In genomic region chr19:18991468-18991867, GRCh38 we compare ENCODE assay signal across 32 cellular contexts. TPM values are rescaled to one million over a fixed set of nuclear protein-coding genes. Genes with fewer than 3 reads are reported as not detected.
"Had no signal": no experiment of that assay in that cellular context is flagged by ENCODE, and none has a peak within 500 bp of the region (broad histone marks: within the 10 kb centered on the region; RNA-seq: fewer than 3 reads in every experiment).

No MANE protein-coding gene starts in this region.

- H3K36me3 ChIP-seq: ovary had no signal

- H3K4me3 Mint-ChIP-seq: naive thymus-derived CD8-positive, alpha-beta T cell; natural killer cell treated with Interleukin-12 subunit alpha and Interleukin-12 subunit beta and Interleukin-15 and Interleukin-18, amount 100 ng/mL, for 72 hours; nephron progenitor cell; neural crest cell; stimulated activated memory B cell treated with anti-CD40 and anti-IgM and Interleukin-4, amounts not matched to agents 10 μg/mL and 1 μg/mL and 100 μg/mL, for 72 hours; stimulated activated naive CD8-positive, alpha-beta T cell treated with anti-CD3 and anti-CD28 coated beads, Interleukin-15, amount 100 ng/mL, for 72 hours had no signal

- DNase-seq: naive thymus-derived CD8-positive, alpha-beta T cell; nephron progenitor cell; nucleus accumbens; ovary; posterior cingulate gyrus; psoas muscle; right lobe of liver; spleen; stimulated activated CD4-positive, alpha-beta T cell treated with anti-CD3 and anti-CD28 coated beads, Interleukin-12 subunit alpha, Interleukin-12 subunit beta, amount 100 ng/mL, for 4 hours; stimulated activated CD4-positive, alpha-beta T cell treated with anti-CD3 and anti-CD28 coated beads, Interleukin-1b, Interleukin-23, amount 100 ng/mL, for 48 hours; stimulated activated CD4-positive, alpha-beta T cell treated with anti-CD3 and anti-CD28 coated beads, Interleukin-4, amount 100 ng/mL, for 1 hour; stimulated activated CD4-positive, alpha-beta T cell treated with anti-CD3 and anti-CD28 coated beads, Interleukin-4, amount 100 ng/mL, for 4 hours; stimulated activated CD8-positive, alpha-beta memory T cell treated with anti-CD3 and anti-CD28 coated beads, Interleukin-4, amount 100 ng/mL, for 48 hours; stimulated activated naive CD4-positive, alpha-beta T cell; stimulated activated naive CD8-positive, alpha-beta T cell treated with anti-CD3 and anti-CD28 coated beads, Interleukin-15, amount 100 ng/mL, for 72 hours; stimulated activated naive CD8-positive, alpha-beta T cell treated with anti-CD3 and anti-CD28 coated beads, Interleukin-15, Interleukin-2, amounts not matched to agents 100 U/mL and 50 U/mL, for 24 hours; substantia nigra; thyroid gland; trophoblast cell had no signal

- H3K4me1 ChIP-seq: psoas muscle, right lobe of liver, vagina had no signal

- H3K27ac ChIP-seq: neutrophil, ovary, parathyroid adenoma, psoas muscle, right lobe of liver, skin epidermis, spleen, thoracic aorta, thyroid gland, tibial nerve, upper lobe of left lung, vagina had no signal

- H3K4me2 ChIP-seq: smooth muscle cell had no signal

- H3K9me3 ChIP-seq: neutrophil, ovary, psoas muscle, right lobe of liver, spleen, thoracic aorta, thyroid gland, tibial nerve, upper lobe of left lung, vagina had no signal

- H3K27me3 Mint-ChIP-seq: natural killer cell treated with Interleukin-12 subunit alpha and Interleukin-12 subunit beta and Interleukin-15 and Interleukin-18, amount 100 ng/mL, for 72 hours; stimulated activated memory B cell treated with anti-CD40 and anti-IgM and Interleukin-4, amounts not matched to agents 10 μg/mL and 1 μg/mL and 100 μg/mL, for 72 hours had no signal

- H3K4me1 Mint-ChIP-seq: nephron progenitor cell; stimulated activated memory B cell treated with anti-CD40 and anti-IgM and Interleukin-4, amounts not matched to agents 10 μg/mL and 1 μg/mL and 100 μg/mL, for 72 hours; stimulated activated naive CD8-positive, alpha-beta T cell treated with anti-CD3 and anti-CD28 coated beads, Interleukin-15, amount 100 ng/mL, for 72 hours had no signal

- FAIRE-seq: urothelium cell line had no signal

- H3K27ac Mint-ChIP-seq: natural killer cell treated with Interleukin-12 subunit alpha and Interleukin-12 subunit beta and Interleukin-15 and Interleukin-18, amount 100 ng/mL, for 72 hours; nephron progenitor cell; progenitor cell of endocrine pancreas; stimulated activated memory B cell treated with anti-CD40 and anti-IgM and Interleukin-4, amounts not matched to agents 10 μg/mL and 1 μg/mL and 100 μg/mL, for 72 hours; stimulated activated naive CD8-positive, alpha-beta T cell treated with anti-CD3 and anti-CD28 coated beads, Interleukin-15, amount 100 ng/mL, for 72 hours had no signal

- H2AFZ ChIP-seq: parathyroid adenoma had no signal

- H3K4me3 ChIP-seq: ovary, psoas muscle, right lobe of liver, skin epidermis, smooth muscle cell, spleen, thoracic aorta, thyroid gland, tibial nerve, upper lobe of left lung, vagina had no signal

- H3K27me3 ChIP-seq: neutrophil, ovary, right lobe of liver, thyroid gland, tibial nerve, upper lobe of left lung, vagina had no signal

- H3K79me2 ChIP-seq: parathyroid adenoma had no signal

- H3K9me3 Mint-ChIP-seq: naive thymus-derived CD8-positive, alpha-beta T cell; natural killer cell treated with Interleukin-12 subunit alpha and Interleukin-12 subunit beta and Interleukin-15 and Interleukin-18, amount 100 ng/mL, for 72 hours; nephron progenitor cell; neural crest cell; stimulated activated memory B cell treated with anti-CD40 and anti-IgM and Interleukin-4, amounts not matched to agents 10 μg/mL and 1 μg/mL and 100 μg/mL, for 72 hours; stimulated activated naive CD8-positive, alpha-beta T cell treated with anti-CD3 and anti-CD28 coated beads, Interleukin-15, amount 100 ng/mL, for 72 hours had no signal

- H3K9ac ChIP-seq: parathyroid adenoma had no signal

- ATAC-seq: naive thymus-derived CD8-positive, alpha-beta T cell; natural killer cell treated with Interleukin-12 subunit alpha and Interleukin-12 subunit beta and Interleukin-15 and Interleukin-18, amount 100 ng/mL, for 72 hours; psoas muscle; right lobe of liver; stimulated activated memory B cell treated with anti-CD40 and anti-IgM and Interleukin-4, amounts not matched to agents 10 μg/mL and 1 μg/mL and 100 μg/mL, for 72 hours; stimulated activated naive CD8-positive, alpha-beta T cell treated with anti-CD3 and anti-CD28 coated beads, Interleukin-15, amount 100 ng/mL, for 72 hours; stimulated activated naive CD8-positive, alpha-beta T cell treated with anti-CD3 and anti-CD28 coated beads, Interleukin-15, Interleukin-2, amounts not matched to agents 100 U/mL and 50 U/mL, for 24 hours had no signal

RNA-seq across cellular contexts. Expression of gene HOMER3, which starts 50.5 kb away (rescaled TPM):
- polyA plus RNA-seq: naive thymus-derived CD8-positive, alpha-beta T cell had no signal
